ENCODE assay signal across 1 cellular context in genomic region chr5:176574297-176574591, GRCh38.
TF ChIP-seq lines count a peak whose summit lies in the region.

No MANE protein-coding gene starts in this region.

TF ChIP-seq in HepG2, 621 proteins besides CTCF, POLR2A, EP300 and RAD21:
- TF ChIP-seq ZNF672 (CRISPR knock-in tag; IDR thresholded peaks at IDR 0.05) (no peak), NFAT5 (CRISPR knock-in tag; IDR thresholded peaks at IDR 0.05) (no peak), ZFP91 (CRISPR knock-in tag; IDR thresholded peaks at IDR 0.05; ENCODE audit: borderline replicate concordance) (0 out of 2 replicates have a peak, but pooled peaks have one; percentile 5), ZNF503 (CRISPR knock-in tag; IDR thresholded peaks at IDR 0.05) (no peak), ZNF687 (CRISPR knock-in tag; IDR thresholded peaks at IDR 0.05) (0 out of 2 replicates have a peak, but pooled peaks have one; percentile 0), AGO1 (IDR thresholded peaks at IDR 0.05; ENCODE audit: low read depth, low read length, poor library complexity, severe bottlenecking) (no peak), GMEB2 (CRISPR knock-in tag; IDR thresholded peaks at IDR 0.05; ENCODE audit: low read depth) (no peak), HNRNPLL (IDR thresholded peaks at IDR 0.05; ENCODE audit: low read depth, low read length, poor library complexity, severe bottlenecking) (no peak), ARID5B (CRISPR knock-in tag; IDR thresholded peaks at IDR 0.05) (no peak), ARHGAP35 (CRISPR knock-in tag; IDR thresholded peaks at IDR 0.05; ENCODE audit: borderline replicate concordance) (0 out of 2 replicates have a peak, but pooled peaks have one; percentile 62), ATM (IDR thresholded peaks at IDR 0.05; ENCODE audit: borderline replicate concordance) (no peak), SNAPC4 (CRISPR knock-in tag; IDR thresholded peaks at IDR 0.05) (no peak), DPF2 (CRISPR knock-in tag; IDR thresholded peaks at IDR 0.05; ENCODE audit: borderline replicate concordance, low read depth) (no peak), GZF1 (CRISPR knock-in tag; IDR thresholded peaks at IDR 0.05) (no peak)
